ENCODE assay signal across 27 cellular contexts in genomic region chr2:120612471-120612870, GRCh38.
"Had no signal": no experiment of that assay in that cellular context is flagged by ENCODE, and none has a peak within 500 bp of the region (broad histone marks: within the 10 kb centered on the region; RNA-seq: fewer than 3 reads in every experiment).

No MANE protein-coding gene starts in this region.

- H3K36me3 ChIP-seq: left lung, ovary, right atrium auricular region, right lobe of liver, tibial nerve, vagina had no signal

- H3K4me1 Mint-ChIP-seq: naive B cell; natural killer cell; stimulated activated memory B cell treated with anti-CD40 and anti-IgM and Interleukin-4, amounts not matched to agents 10 μg/mL and 1 μg/mL and 100 μg/mL, for 72 hours; stimulated activated naive CD8-positive, alpha-beta T cell treated with anti-CD3 and anti-CD28 coated beads, Interleukin-15, amount 100 ng/mL, for 72 hours had no signal

- FAIRE-seq: keratinocyte had no signal

- H3K4me3 Mint-ChIP-seq: mesothelial cell of epicardium; naive B cell; natural killer cell; nephron progenitor cell; stimulated activated memory B cell treated with anti-CD40 and anti-IgM and Interleukin-4, amounts not matched to agents 10 μg/mL and 1 μg/mL and 100 μg/mL, for 72 hours; stimulated activated naive CD8-positive, alpha-beta T cell treated with anti-CD3 and anti-CD28 coated beads, Interleukin-15, amount 100 ng/mL, for 72 hours; type B pancreatic cell had no signal

- H3K36me3 Mint-ChIP-seq: mesothelial cell of epicardium; naive B cell; natural killer cell; stimulated activated memory B cell treated with anti-CD40 and anti-IgM and Interleukin-4, amounts not matched to agents 10 μg/mL and 1 μg/mL and 100 μg/mL, for 72 hours; type B pancreatic cell had no signal

- H3K9me3 Mint-ChIP-seq: mesothelial cell of epicardium; naive B cell; natural killer cell; nephron progenitor cell; stimulated activated memory B cell treated with anti-CD40 and anti-IgM and Interleukin-4, amounts not matched to agents 10 μg/mL and 1 μg/mL and 100 μg/mL, for 72 hours; stimulated activated naive CD8-positive, alpha-beta T cell treated with anti-CD3 and anti-CD28 coated beads, Interleukin-15, amount 100 ng/mL, for 72 hours; type B pancreatic cell had no signal

- H3K4me1 ChIP-seq: left lung, right lobe of liver had no signal

- H3K9me3 ChIP-seq: left lung, ovary, right atrium auricular region, right lobe of liver, tibial nerve, vagina had no signal

- DNase-seq: hippocampal formation; left colon; mesendoderm; naive B cell; natural killer cell; nephron progenitor cell; occipital lobe; ovary; stimulated activated CD4-positive, alpha-beta T cell treated with anti-CD3 and anti-CD28 coated beads, Interleukin-1b, Interleukin-23, amount 100 ng/mL, for 48 hours; stimulated activated CD4-positive, alpha-beta T cell treated with anti-CD3 and anti-CD28 coated beads, Interleukin-2, amount 100 ng/mL, for 48 hours; stimulated activated CD4-positive, alpha-beta T cell treated with anti-CD3 and anti-CD28 coated beads, Interleukin-4, amount 100 ng/mL, for 4 hours; stimulated activated CD8-positive, alpha-beta memory T cell treated with anti-CD3 and anti-CD28 coated beads, Interleukin-4, amount 100 ng/mL, for 48 hours; stimulated activated naive CD4-positive, alpha-beta T cell treated with Interleukin-2 at 50 U/mL for 16 hours; stimulated activated naive CD8-positive, alpha-beta T cell treated with anti-CD3 and anti-CD28 coated beads, Interleukin-15, amount 100 ng/mL, for 72 hours; substantia nigra had no signal

- H3K27ac ChIP-seq: left lung, ovary, right atrium auricular region, right lobe of liver, tibial nerve, vagina had no signal

- H3K4me2 ChIP-seq: smooth muscle cell had no signal

- H3K27me3 ChIP-seq: ovary, right atrium auricular region, right lobe of liver, tibial nerve, vagina had no signal

- ATAC-seq: left lung; natural killer cell; right lobe of liver; stimulated activated memory B cell treated with anti-CD40 and anti-IgM and Interleukin-4, amounts not matched to agents 10 μg/mL and 1 μg/mL and 100 μg/mL, for 72 hours; stimulated activated naive CD8-positive, alpha-beta T cell treated with anti-CD3 and anti-CD28 coated beads, Interleukin-15, amount 100 ng/mL, for 72 hours had no signal

- H3K27ac Mint-ChIP-seq: mesothelial cell of epicardium; naive B cell; natural killer cell; nephron progenitor cell; progenitor cell of endocrine pancreas; stimulated activated memory B cell treated with anti-CD40 and anti-IgM and Interleukin-4, amounts not matched to agents 10 μg/mL and 1 μg/mL and 100 μg/mL, for 72 hours; type B pancreatic cell had no signal

- H3K4me3 ChIP-seq: left lung, lung, ovary, right atrium auricular region, right lobe of liver, smooth muscle cell, tibial nerve, vagina had no signal
